ENCODE assay signal across 8 cellular contexts in the genomic region with DNA sequence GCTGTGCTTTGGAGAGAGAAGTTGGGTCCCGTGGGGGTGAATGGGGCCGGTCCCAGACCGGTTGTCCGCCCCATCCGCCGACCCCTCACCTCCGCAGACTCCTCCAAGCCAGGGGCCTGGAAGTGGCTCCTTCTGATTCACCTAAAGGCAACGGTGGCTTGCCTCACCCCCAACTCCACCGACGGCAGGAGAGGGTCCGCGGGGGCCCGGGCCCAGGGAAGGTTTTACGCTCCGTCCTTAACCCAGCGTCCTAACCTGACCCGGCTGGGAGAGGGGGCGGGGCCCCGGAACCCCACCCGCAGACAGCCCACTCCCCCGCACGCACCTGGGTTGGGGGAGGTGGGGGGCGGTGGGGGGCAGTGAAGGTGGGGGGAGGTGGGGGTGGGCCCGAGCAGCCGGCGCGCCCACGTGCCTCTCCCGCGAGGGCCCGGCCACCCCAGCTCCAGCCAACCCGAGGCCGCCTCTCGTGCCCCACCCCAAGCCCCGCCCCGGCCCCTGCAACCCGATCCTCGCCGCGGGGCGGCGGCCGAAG. TPM values are rescaled to one million over a fixed set of nuclear protein-coding genes. Genes with fewer than 3 reads are reported as not detected.
A peak's percentile ranks its signal among the peaks of the same experiment; 100 is the strongest.
DNase-seq lines count a peak whose midpoint lies in the region; ATAC-seq and TF ChIP-seq lines count a peak whose summit lies in the region.

No MANE protein-coding gene starts in this region.

- H3K4me1 Mint-ChIP-seq in T-helper 17 cell = peaks cover 15% of the 10 kb centered on the region

- H3K4me3 Mint-ChIP-seq in T-helper 17 cell = peak overlapping the region; percentile 31

- H3K9me3 ChIP-seq in T-helper 17 cell (ENCODE audit: control insufficient read depth, low read length, poor library complexity, severe bottlenecking) (no peaks in the 10 kb centered on the region), mucosa of stomach (ENCODE audit: control insufficient read depth, low read length) (no peaks in the 10 kb centered on the region), testis (no peaks in the 10 kb centered on the region)

- peak overlapping the region; percentile 38 to 97 (median 87) for H3K27ac ChIP-seq in dorsolateral prefrontal cortex
- H3K27ac ChIP-seq in testis = peak overlapping the region; percentile 84 to 89

- TF ChIP-seq POLR2A in testis (IDR thresholded peaks at IDR 0.05) = no peak

- peaks cover 46% of the 10 kb centered on the region for H3K4me1 ChIP-seq in mucosa of stomach (ENCODE audit: control insufficient read depth, insufficient read depth, low read length)
- H3K4me1 ChIP-seq in testis = peaks cover 36% of the 10 kb centered on the region

- H3K27ac Mint-ChIP-seq in T-helper 17 cell = no peak overlapping the region

- ATAC-seq in HG03139 (IDR thresholded peaks at IDR 0.05; ENCODE audit: unreplicated experiment) = peak; percentile 90
- peak; percentile 93 for ATAC-seq in T-helper 17 cell
- no peak for ATAC-seq in HG02759 (IDR thresholded peaks at IDR 0.05; ENCODE audit: unreplicated experiment)

- H3K27me3 ChIP-seq in dorsolateral prefrontal cortex (no peaks in the 10 kb centered on the region), mucosa of stomach (ENCODE audit: control insufficient read depth, insufficient read depth, low read length) (no peaks in the 10 kb centered on the region), testis (no peaks in the 10 kb centered on the region)

- H3K4me3 ChIP-seq in dorsolateral prefrontal cortex = peak overlapping the region; percentile 21 to 71 (median 56)
- H3K4me3 ChIP-seq in mucosa of stomach (ENCODE audit: low read length) = peak overlapping the region; percentile 27
- peak overlapping the region; percentile 13 to 50 for H3K4me3 ChIP-seq in testis

- DNase-seq in NCI-H2196 treated with DMSO at 0.1 percent for 48 hours (lab: John Stamatoyannopoulos, UW; ENCODE audit: unreplicated experiment) = peak; percentile 16
- DNase-seq in NCI-H2196 (lab: John Stamatoyannopoulos, UW; ENCODE audit: unreplicated experiment) = no peak
- DNase-seq in T-helper 17 cell = peak in 2 of 3 donors; percentile 57 to 63
- DNase-seq in dorsolateral prefrontal cortex = peak in 1 of 10 donors; percentile 75
- peak; percentile 92 for DNase-seq in testis

- intact Hi-C loops in dorsolateral prefrontal cortex (cut with DNase I) (loop anchor here in 1 of 2 donors (5.0 to 10.0 kb wide), 2 partner anchors 151 to 239 kb away; partner anchors contain the start of gene TTYH2), testis (cut with DNase I; ENCODE audit: low total_unique reads) (no loop called here)

- TF ChIP-seq CTCF in dorsolateral prefrontal cortex (IDR thresholded peaks at IDR 0.05 in 54 of 56, conservative IDR thresholded peaks at IDR 0.05 in 2 of 56; ENCODE audit: low read depth in 1 of 56, partially characterized antibody in 56 of 56) = peak in 3 of 56 donors; percentile 31 to 45 (median 39)
- no peak for TF ChIP-seq CTCF in testis (IDR thresholded peaks at IDR 0.05)

- H3K36me3 ChIP-seq in mucosa of stomach (ENCODE audit: control insufficient read depth, insufficient read depth, low read length) = no peaks in the 10 kb centered on the region
- no peaks in the 10 kb centered on the region for H3K36me3 ChIP-seq in testis (ENCODE audit: low read depth, missing control alignments)

- H3K27me3 Mint-ChIP-seq in T-helper 17 cell = peaks cover 6% of the 10 kb centered on the region

- H3K36me3 Mint-ChIP-seq in T-helper 17 cell (ENCODE audit: low read depth) = no peaks in the 10 kb centered on the region

- peak overlapping the region; percentile 31 for H3K9ac ChIP-seq in mucosa of stomach (ENCODE audit: low read length)

- WGBS in testis, 2 donors = 3% methylated on average over 22 of the region's 43 CpGs; no CpG with 5 or more reads in 1 of the 2 donors

RNA-seq across cellular contexts. Expression of gene CD300A, which starts 12.7 kb away (rescaled TPM):
- 1 to 10 TPM; 2.4 to 9.6 TPM for total RNA-seq in T-helper 17 cell
- total RNA-seq in dorsolateral prefrontal cortex = 10 to 100 TPM in 17 of 120 experiments, 1 to 10 TPM in 103; 1.1 to 21.1 (median 5.5) TPM
- total RNA-seq in testis = 1 to 10 TPM; 2.0 to 2.4 TPM
- polyA plus RNA-seq in testis (ENCODE audit: insufficient read depth, low read depth, low replicate concordance) = 3.7 TPM

RNA-seq across cellular contexts. Expression of gene GPRC5C, which starts 21.8 kb away (rescaled TPM):
- total RNA-seq in T-helper 17 cell (under 1 TPM in 1 of 2 donors, not detected in 1; 0.18 TPM), dorsolateral prefrontal cortex (10 to 100 TPM in 111 of 120 experiments, 1 to 10 TPM in 9; 5.4 to 38.5 (median 15.7) TPM), testis (10 to 100 TPM in 1 of 2 donors, 1 to 10 TPM in 1; 6.8 to 19.0 TPM)
- 14.1 TPM for polyA plus RNA-seq in testis (ENCODE audit: insufficient read depth, low read depth, low replicate concordance)

Comparison
In these comparisons a context has a peak if more than half of its experiments do, and no peak if none do; other contexts are left out.
1. RNA of gene GPRC5C, which starts 21.8 kb away (total RNA-seq): 6.8 to 19.0 TPM in testis and 5.4 to 38.5 TPM in dorsolateral prefrontal cortex; 0.18 TPM in T-helper 17 cell; every median in the first group is over 4 times any median in the second.
2. Peak in every context shown above with its lines, with median percentiles within 50 percentile points of each other: H3K4me3 ChIP-seq.